Comparison of ENCODE assay signal across 8 cellular contexts in genomic region chr10:104268691-104269645, GRCh38. TPM values are rescaled to one million over a fixed set of nuclear protein-coding genes. Genes with fewer than 3 reads are reported as not detected.
A peak's percentile ranks its signal among the peaks of the same experiment; 100 is the strongest.
DNase-seq lines count a peak whose midpoint lies in the region; ATAC-seq, FAIRE-seq and TF ChIP-seq lines count a peak whose summit lies in the region.

Gene GSTO2 (plus strand): TSS chr10:104269184. CDS start chr10:104274916, 5,732 bp downstream.

- H3K9me1 ChIP-seq in endothelial cell of umbilical vein (replicated peaks; ENCODE audit: control insufficient read depth, extremely low read depth, insufficient read depth, low read length) = no peaks in the 10 kb centered on the region

- peaks cover 48% of the 10 kb centered on the region for H3K4me1 Mint-ChIP-seq in CD8-positive, alpha-beta T cell (ENCODE audit: low read depth)

- peak; percentile 89 for FAIRE-seq in endothelial cell of umbilical vein (lab: Jason Lieb, UNC)

- H3K9me3 ChIP-seq in CD8-positive, alpha-beta T cell (ENCODE audit: low read length) = no peaks in the 10 kb centered on the region
- H3K9me3 ChIP-seq in endothelial cell of umbilical vein (replicated peaks; ENCODE audit: control insufficient read depth, insufficient read depth, low read length) = no peaks in the 10 kb centered on the region

- BruUV-seq in endothelial cell of umbilical vein (replicated peaks; lab: Mats Ljungman, UMichigan) = TSS peak; percentile 56

- H3K9me3 Mint-ChIP-seq in CD8-positive, alpha-beta T cell = no peaks in the 10 kb centered on the region

- peak within 1 kb of the TSS; percentile 81 for H3K4me3 ChIP-seq in CD8-positive, alpha-beta T cell (ENCODE audit: low read depth, low read length)
- peak within 1 kb of the TSS; percentile 47 to 83 (median 48) for H3K4me3 ChIP-seq in endothelial cell of umbilical vein (replicated peaks in 1 of 3; ENCODE audit: insufficient read depth in 1 of 3, low read depth in 1 of 3, low read length in 3 of 3)

- peak within 1 kb of the TSS; percentile 94 for H3K4me3 Mint-ChIP-seq in CD8-positive, alpha-beta T cell

- peaks cover 1% of the 10 kb centered on the region for H3K27me3 Mint-ChIP-seq in CD8-positive, alpha-beta T cell (ENCODE audit: low read depth)

- H3K36me3 ChIP-seq in CD8-positive, alpha-beta T cell (ENCODE audit: insufficient read depth, low read length) = peaks cover 5% of the 10 kb centered on the region
- H3K36me3 ChIP-seq in endothelial cell of umbilical vein (ENCODE audit: control insufficient read depth in 2 of 2, extremely low read depth in 1 of 2, insufficient read depth in 2 of 2, low read length in 2 of 2) = peaks cover 9 to 16% of the 10 kb centered on the region in 2 experiments

- H3K4me2 ChIP-seq in endothelial cell of umbilical vein (ENCODE audit: insufficient read depth, low read length) = peak within 1 kb of the TSS; percentile 83

- TF ChIP-seq POLR2A in endothelial cell of umbilical vein (IDR thresholded peaks at IDR 0.05; ENCODE audit: low read depth, low read length) = peak; percentile 82

- peak within 1 kb of the TSS; percentile 90 for H3K27ac ChIP-seq in CD8-positive, alpha-beta T cell (ENCODE audit: low read depth, low read length)
- peak within 1 kb of the TSS; percentile 84 for H3K27ac ChIP-seq in endothelial cell of umbilical vein (ENCODE audit: insufficient read depth, low read depth, low read length)

- intact Hi-C loops in CD8-positive, alpha-beta T cell (cut with DNase I, micrococcal nuclease) = loop anchor here (1.0 to 5.0 kb wide), 11 partner anchors 13 to 380 kb away; partner anchors contain the start of genes CFAP43 (in 2 of the 2), ITPRIP (in 2 of the 2), CFAP58 (in 1 of the 2) and SFR1 (in 1 of the 2)
- intact Hi-C loops in endothelial cell of umbilical vein (cut with micrococcal nuclease) = loop anchor here (1.0 kb wide), 1 partner anchor 9 kb away; no protein-coding TSS in a partner anchor

- peak; percentile 94 to 99 (median 96) for DNase-seq in CD8-positive, alpha-beta T cell
- DNase-seq in HT1080 (ENCODE audit: low read depth) = peak; percentile 98
- DNase-seq in NOMO-1 treated with dmso at 0.1 percent for 144 hours (lab: John Stamatoyannopoulos, UW; ENCODE audit: unreplicated experiment) = peak; percentile 100
- peak; percentile 94 for DNase-seq in activated T-cell treated with anti-CD3 and anti-CD28 coated beads for 1 hour (ENCODE audit: low read depth)
- DNase-seq in endothelial cell of umbilical vein (ENCODE audit: low read depth, low spot score) = peak; percentile 98
- peak; percentile 98 for DNase-seq in midbrain (lab: John Stamatoyannopoulos, UW)
- DNase-seq in stimulated activated CD8-positive, alpha-beta memory T cell treated with anti-CD3 and anti-CD28 coated beads, Interleukin-15, amount 100 ng/mL, for 48 hours (ENCODE audit: low read depth in 2 of 2) = peak; percentile 98 to 99

- H2AFZ ChIP-seq in endothelial cell of umbilical vein (ENCODE audit: low read depth, low read length) = peak within 1 kb of the TSS; percentile 45

- POLR2A ChIA-PET in CD8-positive, alpha-beta T cell (lab: Charles Lee) = interaction anchor here (0.6 to 3.5 kb wide), 8 partner anchors 13 to 147 kb away, joined by 3 to 23 read pairs (median 4); partner anchors contain the start of genes CFAP43, GSTO1 and SFR1
- POLR2A ChIA-PET in endothelial cell of umbilical vein (lab: Charles Lee) = interaction anchor here (0.5 to 2.2 kb wide), 2 partner anchors 13 to 68 kb away, joined by 8 to 9 read pairs; no protein-coding TSS in a partner anchor

- ATAC-seq in CD8-positive, alpha-beta T cell = peak; percentile 89
- peak; percentile 99 for ATAC-seq in GM21360 (IDR thresholded peaks at IDR 0.05; ENCODE audit: unreplicated experiment)

- CTCF ChIA-PET in CD8-positive, alpha-beta T cell (lab: Charles Lee) = interaction anchor here (1.5 to 3.3 kb wide), 3 partner anchors 22 to 84 kb away, joined by 4 to 22 read pairs (median 6); partner anchors contain the start of gene CFAP58
- CTCF ChIA-PET in endothelial cell of umbilical vein (lab: Charles Lee) = interaction anchor here (0.9 to 1.0 kb wide), 2 partner anchors 14 to 84 kb away, joined by 3 to 4 read pairs; partner anchors contain the start of genes CFAP58 and GSTO1

- H3K36me3 Mint-ChIP-seq in CD8-positive, alpha-beta T cell = peaks cover 43% of the 10 kb centered on the region

- H3K27me3 ChIP-seq in CD8-positive, alpha-beta T cell (ENCODE audit: insufficient read depth, low read length) = no peaks in the 10 kb centered on the region
- H3K27me3 ChIP-seq in endothelial cell of umbilical vein (ENCODE audit: control insufficient read depth in 2 of 2, insufficient read depth in 2 of 2, low read length in 2 of 2) = no peaks in the 10 kb centered on the region

- H3K4me1 ChIP-seq in CD8-positive, alpha-beta T cell (ENCODE audit: insufficient read depth, low read length) = peaks cover 26% of the 10 kb centered on the region
- peaks cover 10% of the 10 kb centered on the region for H3K4me1 ChIP-seq in endothelial cell of umbilical vein (ENCODE audit: control insufficient read depth, extremely low read depth, insufficient read depth, low read length)

- H3K27ac Mint-ChIP-seq in CD8-positive, alpha-beta T cell = peak within 1 kb of the TSS; percentile 96

- dilution Hi-C loops in endothelial cell of umbilical vein (cut with MboI; ENCODE audit: extremely low pct_ligation_motif_present, low sequenced_read_pairs) = no loop called here

- H3K79me2 ChIP-seq in endothelial cell of umbilical vein (ENCODE audit: control insufficient read depth, insufficient read depth, low read length) = peaks cover 29% of the 10 kb centered on the region

- no peaks in the 10 kb centered on the region for H4K20me1 ChIP-seq in endothelial cell of umbilical vein (replicated peaks; ENCODE audit: control insufficient read depth, extremely low read depth, insufficient read depth, low read length)

- no peak for TF ChIP-seq CTCF in CD8-positive, alpha-beta T cell (IDR thresholded peaks at IDR 0.05)
- no peak for TF ChIP-seq CTCF in endothelial cell of umbilical vein (IDR thresholded peaks at IDR 0.05; ENCODE audit: extremely low read depth in 1 of 2, insufficient read depth in 1 of 2, low read depth in 1 of 2, low read length in 2 of 2)

- peak within 1 kb of the TSS; percentile 84 for H3K9ac ChIP-seq in endothelial cell of umbilical vein (replicated peaks; ENCODE audit: extremely low read depth, insufficient read depth, low read length)

TF ChIP-seq in endothelial cell of umbilical vein, 7 proteins besides CTCF, POLR2A, EP300 and RAD21:
- TF ChIP-seq FOS (IDR thresholded peaks at IDR 0.05; ENCODE audit: borderline replicate concordance, insufficient read depth, low read length) (no peak), GATA2 (IDR thresholded peaks at IDR 0.05; ENCODE audit: insufficient read depth, insufficient read length, low read depth, low read length) (no peak), EZH2 (IDR thresholded peaks at IDR 0.05; ENCODE audit: borderline replicate concordance, low read depth, low read length, severe bottlenecking) (no peak), JUN (IDR thresholded peaks at IDR 0.05; ENCODE audit: borderline replicate concordance, insufficient read depth, insufficient read length, low read depth) (no peak), MAX (IDR thresholded peaks at IDR 0.05; ENCODE audit: insufficient read depth, insufficient read length) (peak; percentile 71), MYC (IDR thresholded peaks at IDR 0.05; ENCODE audit: low read depth, low read length) (no peak), POLR2AphosphoS5 (IDR thresholded peaks at IDR 0.05; ENCODE audit: insufficient read depth, low read depth, low read length) (peak; percentile 91)

RNA-seq across cellular contexts. Expression of gene GSTO2, which starts in this region (rescaled TPM):
- total RNA-seq in CD8-positive, alpha-beta T cell = under 1 TPM; 0.49 to 0.75 TPM
- total RNA-seq in HT1080 (2014; rRNA removed; shearing (Covaris generic)) = 1.7 and 1.8 TPM in 2 replicates
- 1.9 and 2.1 TPM in 2 replicates for polyA plus RNA-seq in HT1080 (2015; cell fraction: cytosol; rRNA removed)
- 1.7 and 2.0 TPM in 2 replicates for polyA plus RNA-seq in HT1080 (2015; cell fraction: nucleus; rRNA removed)
- 0.84 and 0.95 TPM in 2 replicates for total RNA-seq in endothelial cell of umbilical vein
- 1.4 TPM in 2 replicates for polyA plus RNA-seq in endothelial cell of umbilical vein
- 0.87 and 1.1 TPM in 2 replicates for polyA plus RNA-seq in endothelial cell of umbilical vein (2011; cell fraction: cytosol; rRNA removed)
- polyA plus RNA-seq in endothelial cell of umbilical vein (2011; cell fraction: nucleus; rRNA removed) = 0.73 and 0.83 TPM in 2 replicates
- polyA plus RNA-seq in endothelial cell of umbilical vein (2012) = 1.2 and 2.4 TPM in 2 replicates
- 0.19 and 0.87 TPM in 2 replicates for polyA minus RNA-seq in endothelial cell of umbilical vein
- 1.4 TPM for polyA minus RNA-seq in endothelial cell of umbilical vein (2011; cell fraction: cytosol; rRNA and poly(A)+ RNA removed)
- polyA minus RNA-seq in endothelial cell of umbilical vein (2011; cell fraction: nucleus; rRNA and poly(A)+ RNA removed) = 1.8 and 2.8 TPM in 2 replicates

Comparison
In these comparisons a context has a peak if more than half of its experiments do, and no peak if none do; other contexts are left out.
1. Peak in every context shown above with its lines: DNase-seq, ATAC-seq, H3K4me3 ChIP-seq and H3K27ac ChIP-seq.
2. Peak in DNase-seq, ATAC-seq, H3K4me3 ChIP-seq and H3K27ac ChIP-seq in CD8-positive, alpha-beta T cell; RNA of the gene not detected or under 1 TPM.